In the genomic region with DNA sequence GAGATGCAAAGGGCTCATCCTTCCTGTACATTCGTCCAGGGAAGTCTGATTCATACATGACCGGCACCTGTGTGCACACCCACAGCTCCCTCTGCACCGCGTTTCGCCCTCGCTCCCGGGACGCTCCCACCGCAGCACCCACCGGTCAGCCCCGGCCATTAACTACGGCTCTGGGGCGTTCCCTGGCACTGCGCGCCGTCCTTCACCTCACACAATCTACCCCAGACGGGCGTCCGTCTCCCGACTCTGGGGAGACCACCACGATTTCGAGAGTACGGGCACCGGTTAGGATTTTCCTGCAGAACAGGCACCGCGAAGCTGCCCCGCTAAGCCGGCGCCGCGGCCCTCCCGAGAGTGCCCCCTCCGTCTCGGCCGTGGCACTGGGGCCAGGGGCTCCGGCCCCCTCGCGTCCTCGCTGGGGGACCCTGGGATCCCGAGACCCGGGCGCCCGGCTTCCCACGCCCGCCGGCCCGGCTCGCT, we compare ENCODE assay signal across 8 cellular contexts. TPM values are rescaled to one million over a fixed set of nuclear protein-coding genes. Genes with fewer than 3 reads are reported as not detected.
A peak's percentile ranks its signal among the peaks of the same experiment; 100 is the strongest.
DNase-seq lines count a peak whose midpoint lies in the region; ATAC-seq and TF ChIP-seq lines count a peak whose summit lies in the region.

No MANE protein-coding gene starts in this region.

- peak overlapping the region; percentile 91 to 97 for H3K9ac ChIP-seq in duodenal mucosa (ENCODE audit: low read depth in 1 of 2, low read length in 2 of 2)

- TF ChIP-seq POLR2A in lower leg skin (IDR thresholded peaks at IDR 0.05) = no peak

- peak; percentile 41 for ATAC-seq in GM21825 (IDR thresholded peaks at IDR 0.05; ENCODE audit: unreplicated experiment)

- H3K9me3 ChIP-seq in duodenal mucosa (ENCODE audit: control insufficient read depth in 1 of 2, low read length in 2 of 2) = no peaks in the 10 kb centered on the region

- DNase-seq in KBM-7 (peak; percentile 61), lower leg skin (ENCODE audit: low spot score in 2 of 2) (peak; percentile 38 to 89), MV-4-11 (lab: John Stamatoyannopoulos, UW) (no peak)
- peak in 3 of 4 experiments; percentile 13 to 26 (median 24) for DNase-seq in activated CD4-positive, CD25-positive, alpha-beta regulatory T cell (lab: John Stamatoyannopoulos, UW)
- DNase-seq in stimulated activated CD4-positive, alpha-beta T cell treated with anti-CD3 and anti-CD28 coated beads, TNF-alpha, amount 100 ng/mL, for 1 hour (ENCODE audit: low read depth in 3 of 3, low spot score in 1 of 3) = peak in 2 of 3 donors; percentile 3 to 5

- WGBS in lower leg skin, 2 donors = 0% methylated on average over 24 to 46 of the region's 48 CpGs

- peak overlapping the region; percentile 91 for H3K27ac ChIP-seq in duodenal mucosa (ENCODE audit: low read depth, low read length)

- in situ Hi-C loops in KBM-7 (cut with MboI; ENCODE audit: low pct_unique_long_range_greater_than_20kb, low sequenced_read_pairs) = no loop called here

- peaks cover 5 to 33% of the 10 kb centered on the region in 2 donors for H3K4me1 ChIP-seq in duodenal mucosa (ENCODE audit: control insufficient read depth in 1 of 2, insufficient read depth in 2 of 2, low read length in 2 of 2)

- H3K27me3 ChIP-seq in duodenal mucosa (ENCODE audit: control insufficient read depth in 1 of 2, insufficient read depth in 2 of 2, low read length in 2 of 2) = no peaks in the 10 kb centered on the region

- H3K36me3 ChIP-seq in duodenal mucosa (ENCODE audit: control insufficient read depth in 1 of 2, insufficient read depth in 2 of 2, low read length in 2 of 2) = peaks cover 2 to 11% of the 10 kb centered on the region in 2 donors

- H3K4me3 ChIP-seq in GM08714 (ENCODE audit: low read length) (peak overlapping the region; percentile 78), duodenal mucosa (ENCODE audit: low read depth in 1 of 2, low read length in 2 of 2) (peak overlapping the region; percentile 88 to 95), lower leg skin (ENCODE audit: low read depth, poor library complexity, severe bottlenecking) (peak overlapping the region; percentile 96)

- intact Hi-C loops in lower leg skin (cut with DNase I; ENCODE audit: low total_unique reads) = no loop called here

- no peak for TF ChIP-seq CTCF in lower leg skin (IDR thresholded peaks at IDR 0.05)

RNA-seq across cellular contexts. Expression of a gene that starts 0.4 kb away (rescaled TPM):
- 10 to 100 TPM; 11.5 to 22.2 (median 18.2) TPM for total RNA-seq in lower leg skin

RNA-seq across cellular contexts. Expression of a gene that starts 47.6 kb away (rescaled TPM):
- 10 to 100 TPM; 51.1 to 77.0 (median 56.1) TPM for total RNA-seq in lower leg skin
